12 cellular contexts compared by ENCODE assay signal in genomic region chr1:109944541-109944940, GRCh38. TPM values are rescaled to one million over a fixed set of nuclear protein-coding genes. Genes with fewer than 3 reads are reported as not detected.
A peak's percentile ranks its signal among the peaks of the same experiment; 100 is the strongest.
DNase-seq lines count a peak whose midpoint lies in the region; ATAC-seq and TF ChIP-seq lines count a peak whose summit lies in the region.
"Had no signal": no experiment of that assay in that cellular context is flagged by ENCODE, and none has a peak within 500 bp of the region (broad histone marks: within the 10 kb centered on the region; RNA-seq: fewer than 3 reads in every experiment).

No MANE protein-coding gene starts in this region.

- POLR2A ChIA-PET in activated CD4-positive, alpha-beta T cell treated with anti-CD3 and anti-CD28 coated beads for 36 hours (lab: Charles Lee): no interaction called here
- POLR2A ChIA-PET in activated CD4-positive, alpha-beta T cell treated with anti-CD3 and anti-CD28 coated beads, Interleukin-2, amount 10 ng/mL, durations not matched to agents 7 days and 5 days (lab: Charles Lee): no interaction called here

- peaks cover 4% of the 10 kb centered on the region for H3K27me3 Mint-ChIP-seq in activated CD4-positive, alpha-beta T cell treated with anti-CD3 and anti-CD28 coated beads for 36 hours
- peaks cover under 1% of the 10 kb centered on the region for H3K27me3 Mint-ChIP-seq in activated CD4-positive, alpha-beta T cell treated with anti-CD3 and anti-CD28 coated beads, Interleukin-2, amount 10 ng/mL, durations not matched to agents 7 days and 5 days
- H3K27me3 Mint-ChIP-seq in HFFc6 (ENCODE audit: insufficient read depth): no peaks in the 10 kb centered on the region; the same call in 1 of the 2 replicates

- ATAC-seq in activated CD4-positive, alpha-beta T cell treated with anti-CD3 and anti-CD28 coated beads for 36 hours: peak; percentile 30
- no peak for ATAC-seq in GM18907 (IDR thresholded peaks at IDR 0.05; ENCODE audit: unreplicated experiment)

- H3K4me3 ChIP-seq in fibroblast of villous mesenchyme (ENCODE audit: low read depth, low read length): no peak overlapping the region
- H3K4me3 ChIP-seq: GM23248 had no signal

- TF ChIP-seq CTCF in HFFc6 (IDR thresholded peaks at IDR 0.05): no peak
- TF ChIP-seq CTCF in fibroblast of villous mesenchyme (IDR thresholded peaks at IDR 0.05; ENCODE audit: insufficient read depth, low read depth, low read length): no peak

- CTCF ChIA-PET in activated CD4-positive, alpha-beta T cell treated with anti-CD3 and anti-CD28 coated beads for 36 hours (lab: Charles Lee): interaction anchor here (0.6 to 1.9 kb wide), 5 partner anchors 15 to 161 kb away, joined by 3 to 11 read pairs (median 4); partner anchors contain the start of gene AHCYL1
- CTCF ChIA-PET in activated CD4-positive, alpha-beta T cell treated with anti-CD3 and anti-CD28 coated beads, Interleukin-2, amount 10 ng/mL, durations not matched to agents 7 days and 5 days (lab: Charles Lee): interaction anchor here (1.2 to 4.1 kb wide), 4 partner anchors 14 to 40 kb away, joined by 3 to 11 read pairs (median 6); partner anchors contain the start of gene AHCYL1

- intact Hi-C loops in activated CD4-positive, alpha-beta T cell treated with anti-CD3 and anti-CD28 coated beads for 36 hours (cut with DNase I, micrococcal nuclease): no loop called here

- H3K4me3 Mint-ChIP-seq in activated CD4-positive, alpha-beta T cell treated with anti-CD3 and anti-CD28 coated beads for 36 hours: no peak overlapping the region
- H3K4me3 Mint-ChIP-seq in activated CD4-positive, alpha-beta T cell treated with anti-CD3 and anti-CD28 coated beads, Interleukin-2, amount 10 ng/mL, durations not matched to agents 7 days and 5 days: no peak overlapping the region
- H3K4me3 Mint-ChIP-seq in HFFc6: no peak overlapping the region

- peaks cover 1% of the 10 kb centered on the region for H3K9me3 Mint-ChIP-seq in activated CD4-positive, alpha-beta T cell treated with anti-CD3 and anti-CD28 coated beads for 36 hours (ENCODE audit: low read depth)
- no peaks in the 10 kb centered on the region for H3K9me3 Mint-ChIP-seq in activated CD4-positive, alpha-beta T cell treated with anti-CD3 and anti-CD28 coated beads, Interleukin-2, amount 10 ng/mL, durations not matched to agents 7 days and 5 days
- no peaks in the 10 kb centered on the region for H3K9me3 Mint-ChIP-seq in HFFc6

- DNase-seq in activated CD4-positive, alpha-beta T cell treated with anti-CD3 and anti-CD28 coated beads for 36 hours: no peak
- DNase-seq in activated CD4-positive, alpha-beta T cell treated with anti-CD3 and anti-CD28 coated beads, Interleukin-2, amount 10 ng/mL, durations not matched to agents 7 days and 5 days: no peak
- peak; percentile 58 for DNase-seq in HFFc6
- DNase-seq in NOMO-1 treated with dmso at 0.1 percent for 144 hours (lab: John Stamatoyannopoulos, UW; ENCODE audit: unreplicated experiment): peak; percentile 16
- DNase-seq in fibroblast of villous mesenchyme (ENCODE audit: low read depth): peak; percentile 23
- no peak for DNase-seq in NCI-H146 (lab: John Stamatoyannopoulos, UW)
- no peak for DNase-seq in NCI-H1048 (lab: John Stamatoyannopoulos, UW)
- DNase-seq: DMS153, GM23248, NCI-H1694 treated with DMSO at 0.1 percent for 48 hours, SHP77 treated with DMSO at 0.1 percent for 48 hours had no signal

- H3K27ac Mint-ChIP-seq in activated CD4-positive, alpha-beta T cell treated with anti-CD3 and anti-CD28 coated beads for 36 hours: peak overlapping the region; percentile 39
- no peak overlapping the region for H3K27ac Mint-ChIP-seq in activated CD4-positive, alpha-beta T cell treated with anti-CD3 and anti-CD28 coated beads, Interleukin-2, amount 10 ng/mL, durations not matched to agents 7 days and 5 days
- H3K27ac Mint-ChIP-seq in HFFc6: no peak overlapping the region

- no peaks in the 10 kb centered on the region for H3K36me3 Mint-ChIP-seq in activated CD4-positive, alpha-beta T cell treated with anti-CD3 and anti-CD28 coated beads for 36 hours (ENCODE audit: low read depth)
- H3K36me3 Mint-ChIP-seq in activated CD4-positive, alpha-beta T cell treated with anti-CD3 and anti-CD28 coated beads, Interleukin-2, amount 10 ng/mL, durations not matched to agents 7 days and 5 days (ENCODE audit: low read depth): no peaks in the 10 kb centered on the region
- H3K36me3 Mint-ChIP-seq in HFFc6 (ENCODE audit: low read depth): peaks cover under 1% of the 10 kb centered on the region; the same call in 1 of the 2 replicates

- H3K4me1 Mint-ChIP-seq in activated CD4-positive, alpha-beta T cell treated with anti-CD3 and anti-CD28 coated beads for 36 hours: peaks cover 9% of the 10 kb centered on the region
- peaks cover 4% of the 10 kb centered on the region for H3K4me1 Mint-ChIP-seq in activated CD4-positive, alpha-beta T cell treated with anti-CD3 and anti-CD28 coated beads, Interleukin-2, amount 10 ng/mL, durations not matched to agents 7 days and 5 days
- peaks cover 11% of the 10 kb centered on the region for H3K4me1 Mint-ChIP-seq in HFFc6 (ENCODE audit: low read depth)

RNA-seq across cellular contexts. Expression of gene CSF1, which starts 33.9 kb away (rescaled TPM):
- 10 to 100 TPM; 37.7 to 44.8 TPM for total RNA-seq in activated CD4-positive, alpha-beta T cell treated with anti-CD3 and anti-CD28 coated beads for 36 hours
- total RNA-seq in activated CD4-positive, alpha-beta T cell treated with anti-CD3 and anti-CD28 coated beads, Interleukin-2, amount 10 ng/mL, durations not matched to agents 7 days and 5 days: 10 to 100 TPM; 39.5 to 42.4 TPM
- 10 to 100 TPM; 28.7 to 79.3 (median 72.4) TPM for total RNA-seq in HFFc6 (2021; fragmentation: NEBNext Ultra II Directional; extraction: Animal tissue kit (Norgen Biotek cat#: 25700))
- 24.5 and 64.8 TPM in 2 replicates for total RNA-seq in fibroblast of villous mesenchyme

RNA-seq across cellular contexts. Expression of gene AHCYL1, which starts 40.0 kb away (rescaled TPM):
- total RNA-seq in activated CD4-positive, alpha-beta T cell treated with anti-CD3 and anti-CD28 coated beads for 36 hours: 10 to 100 TPM; 79.1 to 82.6 TPM
- total RNA-seq in activated CD4-positive, alpha-beta T cell treated with anti-CD3 and anti-CD28 coated beads, Interleukin-2, amount 10 ng/mL, durations not matched to agents 7 days and 5 days: 10 to 100 TPM; 50.4 to 50.9 TPM
- total RNA-seq in HFFc6 (2021; fragmentation: NEBNext Ultra II Directional; extraction: Animal tissue kit (Norgen Biotek cat#: 25700)): 10 to 100 TPM; 73.4 to 87.1 (median 74.7) TPM
- 49.0 and 66.9 TPM in 2 replicates for total RNA-seq in fibroblast of villous mesenchyme

Comparison
In these comparisons a context has a peak if more than half of its experiments do, and no peak if none do; other contexts are left out.
1. DNase-seq: peak in HFFc6 (single experiment), NOMO-1 treated with dmso at 0.1 percent for 144 hours (single experiment) and fibroblast of villous mesenchyme (single experiment); none in activated CD4-positive, alpha-beta T cell treated with anti-CD3 and anti-CD28 coated beads for 36 hours (single experiment), activated CD4-positive, alpha-beta T cell treated with anti-CD3 and anti-CD28 coated beads, Interleukin-2, amount 10 ng/mL, durations not matched to agents 7 days and 5 days (single experiment), NCI-H146 (single experiment) and NCI-H1048 (single experiment).